ENCODE assay signal across 13 cellular contexts in the genomic region with DNA sequence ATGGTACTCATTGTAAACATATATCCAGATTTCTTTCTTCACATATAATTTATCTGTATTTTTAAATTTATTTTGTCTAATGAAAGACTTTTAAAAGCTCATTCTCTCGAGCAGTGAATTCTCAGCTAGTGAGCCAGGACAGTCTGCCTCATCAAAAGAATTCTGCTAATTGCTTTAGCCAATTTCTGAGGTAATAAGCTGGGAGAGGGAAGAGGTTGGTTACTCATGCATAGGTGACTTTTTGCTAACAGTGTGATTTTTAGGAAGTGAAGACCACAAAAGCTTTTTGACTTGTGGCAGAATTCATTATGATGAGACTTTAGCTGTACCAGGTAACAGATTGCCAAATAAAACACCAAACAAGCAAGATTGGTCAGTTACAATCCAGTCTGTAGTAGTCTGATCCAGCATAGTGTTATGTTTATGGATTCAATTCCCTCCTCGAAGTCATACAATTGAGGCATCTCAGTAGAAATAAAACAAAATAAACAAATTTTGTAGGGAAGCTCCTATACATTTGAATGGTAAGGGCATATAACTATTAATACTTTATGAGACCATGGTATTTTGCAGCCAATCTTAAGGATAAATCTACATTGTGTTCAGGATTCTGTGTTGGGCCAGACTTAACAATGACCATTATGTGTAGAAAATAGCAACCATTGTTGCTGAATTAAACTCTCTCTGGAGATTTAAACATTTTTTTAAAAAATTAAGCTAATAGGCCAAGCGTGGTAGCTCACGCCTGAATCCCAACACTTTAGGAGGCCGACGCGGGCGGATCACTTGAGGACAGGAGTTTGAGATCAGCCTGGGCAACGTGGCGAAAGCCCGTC. TPM values are rescaled to one million over a fixed set of nuclear protein-coding genes. Genes with fewer than 3 reads are reported as not detected.
DNase-seq lines count a peak whose midpoint lies in the region; ATAC-seq, FAIRE-seq and TF ChIP-seq lines count a peak whose summit lies in the region.
"Had no signal": no experiment of that assay in that cellular context is flagged by ENCODE, and none has a peak within 500 bp of the region (broad histone marks: within the 10 kb centered on the region; RNA-seq: fewer than 3 reads in every experiment).

No MANE protein-coding gene starts in this region.

- H2BK12ac ChIP-seq in trophoblast cell (ENCODE audit: low read length), result no peak overlapping the region

- no peak overlapping the region for H2BK5ac ChIP-seq in trophoblast cell (ENCODE audit: low read depth, low read length, poor library complexity)

- POLR2A ChIA-PET in A549 (lab: Yijun Ruan, JAX) (interaction anchor here (1.5 kb wide), 1 partner anchor 20 kb away, joined by 5 read pairs; no protein-coding TSS in a partner anchor), T-cell (lab: Charles Lee) (no interaction called here)

- H3K18ac ChIP-seq in trophoblast cell (ENCODE audit: low read length), result no peak overlapping the region

- no peak overlapping the region for H3K4ac ChIP-seq in trophoblast cell (ENCODE audit: low read depth, low read length)

- H2AK5ac ChIP-seq in trophoblast cell (ENCODE audit: low read length), result no peak overlapping the region

- no peak for TF ChIP-seq RAD21 in A549 (conservative IDR thresholded peaks at IDR 0.05 in 1 of 2, IDR thresholded peaks at IDR 0.05 in 1 of 2)

- peak in 1 of 2 experiments; percentile 25; a peak in 2 of 6 replicates for ATAC-seq in A549
- peak; percentile 36; the same call in 1 of the 3 replicates for ATAC-seq in SK-N-SH treated with all-trans-retinoic acid at 6 μM for 48 hours
- ATAC-seq in heart right ventricle, result peak in 5 of 8 donors; percentile 25 to 65 (median 61)
- no peak for ATAC-seq in T-cell (replicated peaks in 1 of 4)
- no peak for ATAC-seq in HG02763 (IDR thresholded peaks at IDR 0.05; ENCODE audit: unreplicated experiment)
- ATAC-seq: activated CD4-positive, alpha-beta T cell treated with anti-CD3 and anti-CD28 coated beads for 36 hours had no signal

- H3K4me2 ChIP-seq in A549, result peak overlapping the region; percentile 87
- no peak overlapping the region for H3K4me2 ChIP-seq in trophoblast cell (ENCODE audit: low read length)

- H4K91ac ChIP-seq in trophoblast cell (ENCODE audit: low read depth, low read length), result peak overlapping the region; percentile 24

- H3K4me1 Mint-ChIP-seq in T-cell, result no peaks in the 10 kb centered on the region

- H3K4me3 Mint-ChIP-seq in T-cell, result no peak overlapping the region
- H3K4me3 Mint-ChIP-seq: activated CD4-positive, alpha-beta T cell treated with anti-CD3 and anti-CD28 coated beads for 36 hours had no signal

- H4K8ac ChIP-seq in trophoblast cell (ENCODE audit: low read depth, low read length), result no peak overlapping the region

- H3K27ac ChIP-seq in A549 (peak overlapping the region in 1 of 2 experiments; percentile 65; a peak in 3 of 6 replicates), heart right ventricle (peak overlapping the region; percentile 22 to 81 (median 60)), trophoblast cell (ENCODE audit: low read depth, low read length) (peak overlapping the region; percentile 74)

- FAIRE-seq in A549 (lab: Jason Lieb, UNC), result no peak
- FAIRE-seq in GM12892 (lab: Jason Lieb, UNC), result no peak
- FAIRE-seq: A204.1 had no signal

- H2AFZ ChIP-seq in trophoblast cell (ENCODE audit: insufficient read depth, low read length, poor library complexity), result no peak overlapping the region

- no peak for TF ChIP-seq EP300 in A549 (IDR thresholded peaks at IDR 0.05)

- no peaks in the 10 kb centered on the region for H3K36me3 Mint-ChIP-seq in T-cell

- H2BK120ac ChIP-seq in trophoblast cell (ENCODE audit: insufficient read depth, low read length, poor library complexity), result no peak overlapping the region

- no peaks in the 10 kb centered on the region for H3K9me3 ChIP-seq in A549
- H3K9me3 ChIP-seq in heart right ventricle, result no peaks in the 10 kb centered on the region
- H3K9me3 ChIP-seq in trophoblast cell (ENCODE audit: insufficient read depth, low read depth, low read length), result no peaks in the 10 kb centered on the region
- H3K9me3 ChIP-seq: MG63 had no signal

- DNase-seq in A549 (ENCODE audit: low read depth in 1 of 2, low spot score in 1 of 2), result no peak
- DNase-seq in heart right ventricle, result peak in 1 of 2 donors; percentile 14
- no peak for DNase-seq in trophoblast cell
- DNase-seq in T-cell, result no peak
- no peak for DNase-seq in KG1 (lab: John Stamatoyannopoulos, UW)
- DNase-seq in GM12892 (ENCODE audit: insufficient read length), result no peak
- DNase-seq: activated CD4-positive, alpha-beta T cell treated with anti-CD3 and anti-CD28 coated beads for 36 hours; DMS153; MG63; NCI-H446 treated with DMSO at 0.1 percent for 48 hours had no signal

- no peaks in the 10 kb centered on the region for H3K9me3 Mint-ChIP-seq in T-cell

- no peak overlapping the region for H3K23ac ChIP-seq in trophoblast cell (ENCODE audit: low read length)

- H3K79me1 ChIP-seq in trophoblast cell (ENCODE audit: low read length), result no peaks in the 10 kb centered on the region

- intact Hi-C loops in heart right ventricle (cut with DNase I), result no loop called here

- no peak overlapping the region for H3K14ac ChIP-seq in trophoblast cell (ENCODE audit: low read length)

- no peaks in the 10 kb centered on the region for H3K79me2 ChIP-seq in trophoblast cell (ENCODE audit: control insufficient read depth, insufficient read depth, low read length, poor library complexity)

- CTCF ChIA-PET in A549 (lab: Yijun Ruan, JAX) (interaction anchor here (0.9 to 1.6 kb wide), 5 partner anchors 18 to 67 kb away, joined by 3 to 6 read pairs (median 3); no protein-coding TSS in a partner anchor), T-cell (lab: Charles Lee) (no interaction called here)

- 84% methylated on average over 11 of the region's 11 CpGs for WGBS in A549 (ENCODE audit: missing lambda C conversion rate)
- 30 to 32% methylated on average over 11 of the region's 11 CpGs for WGBS in heart right ventricle, 2 donors
- WGBS in trophoblast cell (ENCODE audit: extremely low coverage, insufficient coverage, insufficient read length), result no CpG with 5 or more reads among the region's 11 CpGs

- peaks cover 0 to 5% of the 10 kb centered on the region in 2 donors for H3K27me3 Mint-ChIP-seq in T-cell
- H3K27me3 Mint-ChIP-seq: activated CD4-positive, alpha-beta T cell treated with anti-CD3 and anti-CD28 coated beads for 36 hours had no signal

- TF ChIP-seq POLR2A in A549 (IDR thresholded peaks at IDR 0.05; ENCODE audit: low read length) (no peak), GM12892 (IDR thresholded peaks at IDR 0.05; ENCODE audit: low read depth, low read length) (no peak)

- H4K12ac ChIP-seq in trophoblast cell (ENCODE audit: low read depth, low read length), result no peak overlapping the region

- peaks cover 0 to 10% (median 0%) of the 10 kb centered on the region in 9 donors for H3K36me3 ChIP-seq in heart right ventricle
- H3K36me3 ChIP-seq in trophoblast cell (ENCODE audit: control insufficient read depth in 1 of 2, insufficient read depth in 2 of 2, low read length in 2 of 2), result no peaks in the 10 kb centered on the region
- H3K36me3 ChIP-seq: MG63 had no signal

- no peak for TF ChIP-seq CTCF in A549 (IDR thresholded peaks at IDR 0.05)
- TF ChIP-seq CTCF in heart right ventricle (IDR thresholded peaks at IDR 0.05), result no peak

- H3K27ac Mint-ChIP-seq in T-cell, result no peak overlapping the region
- H3K27ac Mint-ChIP-seq: activated CD4-positive, alpha-beta T cell treated with anti-CD3 and anti-CD28 coated beads for 36 hours had no signal

- no peak overlapping the region for H3K9ac ChIP-seq in trophoblast cell (ENCODE audit: low read length)

- peaks cover 0 to 64% (median 0%) of the 10 kb centered on the region in 7 donors for H3K27me3 ChIP-seq in heart right ventricle
- H3K27me3 ChIP-seq in trophoblast cell (ENCODE audit: insufficient read depth, low read length), result no peaks in the 10 kb centered on the region
- H3K27me3 ChIP-seq: MG63 had no signal

- no peak overlapping the region for H3K4me3 ChIP-seq in A549
- peak overlapping the region in 4 of 10 donors; percentile 10 to 32 (median 18) for H3K4me3 ChIP-seq in heart right ventricle
- H3K4me3 ChIP-seq in trophoblast cell (ENCODE audit: low read depth, low read length), result no peak overlapping the region
- H3K4me3 ChIP-seq: MG63 had no signal

- peaks cover 57% of the 10 kb centered on the region for H3K4me1 ChIP-seq in A549
- peaks cover 0 to 66% (median 26%) of the 10 kb centered on the region in 9 donors for H3K4me1 ChIP-seq in heart right ventricle
- no peaks in the 10 kb centered on the region for H3K4me1 ChIP-seq in trophoblast cell (ENCODE audit: control insufficient read depth in 1 of 2, insufficient read depth in 2 of 2, low read length in 2 of 2)

TF ChIP-seq in A549, 52 proteins besides CTCF, POLR2A, EP300 and RAD21 (continues in another document):
- TF ChIP-seq E2F6 (IDR thresholded peaks at IDR 0.05; ENCODE audit: borderline replicate concordance, low read depth), result no peak
- TF ChIP-seq RFX5 (IDR thresholded peaks at IDR 0.05), result no peak
- TF ChIP-seq KDM5A (IDR thresholded peaks at IDR 0.05), result no peak

TF ChIP-seq in SK-N-SH treated with all-trans-retinoic acid at 6 μM for 48 hours, 23 proteins besides CTCF, POLR2A, EP300 and RAD21 (continues in another document):
- no peak for TF ChIP-seq ZNF565 (CRISPR knock-in tag; conservative IDR thresholded peaks at IDR 0.05; ENCODE audit: low read depth)
- no peak for TF ChIP-seq CREB5 (CRISPR knock-in tag; IDR thresholded peaks at IDR 0.05; ENCODE audit: low read depth)
- no peak for TF ChIP-seq OSR1 (CRISPR knock-in tag; IDR thresholded peaks at IDR 0.05)
- no peak for TF ChIP-seq ZFP30 (CRISPR knock-in tag; IDR thresholded peaks at IDR 0.05)
- no peak for TF ChIP-seq ZC3H10 (CRISPR knock-in tag; IDR thresholded peaks at IDR 0.05)

RNA-seq across cellular contexts. Expression of gene PLS3, which starts 21.3 kb away (rescaled TPM):
- 411 and 437 TPM in 2 replicates for polyA plus RNA-seq in A549 (2011; rRNA removed)
- polyA plus RNA-seq in A549 (2012; cell fraction: cytosol; rRNA removed), result 92.7 and 94.3 TPM in 2 replicates
- polyA plus RNA-seq in A549 (2012; cell fraction: nucleus; rRNA removed), result 44.4 and 70.5 TPM in 2 replicates
- 303 to 305 TPM (median 303 TPM) in 3 replicates for polyA plus RNA-seq in A549 (2017; fragmentation: RNase III; extraction: RNeasy Plus Mini Kit Qiagen cat#74134 plus additional on column Dnase treatment)
- 75.5 and 78.3 TPM in 2 replicates for polyA minus RNA-seq in A549 (2011; rRNA and poly(A)+ RNA removed)
- 10 to 100 TPM; 31.1 to 56.9 (median 39.0) TPM for total RNA-seq in heart right ventricle
- 10 to 100 TPM; 29.7 to 32.4 TPM for polyA plus RNA-seq in heart right ventricle
- polyA plus RNA-seq in trophoblast cell (2013), result 140 and 145 TPM in 2 replicates
- total RNA-seq in T-cell, result 1 to 10 TPM in 1 of 5 donors, under 1 TPM in 4; 0.30 to 1.3 (median 0.73) TPM
- polyA plus RNA-seq in GM12892 (2012; ENCODE audit: missing spikeins), result 0.68 TPM

Comparison
In these comparisons a context has a peak if more than half of its experiments do, and no peak if none do; other contexts are left out.
1. ATAC-seq: peak in SK-N-SH treated with all-trans-retinoic acid at 6 μM for 48 hours (single experiment) and heart right ventricle (5 of 8); none in T-cell (0 of 4) and HG02763 (single experiment).
2. RNA of gene PLS3, which starts 21.3 kb away (total RNA-seq): 31.1 to 56.9 TPM in heart right ventricle; 0.30 to 1.3 TPM in T-cell; every median in the first group is over 10 times any median in the second.